ENCODE assay signal across 19 cellular contexts in genomic region chr2:50872543-50872942, GRCh38.
A peak's percentile ranks its signal among the peaks of the same experiment; 100 is the strongest.
DNase-seq lines count a peak whose midpoint lies in the region; TF ChIP-seq lines count a peak whose summit lies in the region.
"Had no signal": no experiment of that assay in that cellular context is flagged by ENCODE, and none has a peak within 500 bp of the region (broad histone marks: within the 10 kb centered on the region; RNA-seq: fewer than 3 reads in every experiment).

No MANE protein-coding gene starts in this region.

- H3K27ac ChIP-seq in OCI-LY7 (ENCODE audit: low read depth, low read length, poor library complexity, severe bottlenecking): no peak overlapping the region

- POLR2A ChIA-PET in OCI-LY7 (lab: Charles Lee): interaction anchor here (0.6 kb wide), 1 partner anchor 14 kb away, joined by 4 read pairs; no protein-coding TSS in a partner anchor

- TF ChIP-seq CTCF in OCI-LY7 (conservative IDR thresholded peaks at IDR 0.05; ENCODE audit: low read length) (peak; percentile 37; the same call in 1 of the 2 replicates), epithelial cell of esophagus (IDR thresholded peaks at IDR 0.05; ENCODE audit: insufficient read depth, low read depth, low read length, missing control alignments) (peak; percentile 10)

- H3K9me2 ChIP-seq in OCI-LY7 (ENCODE audit: insufficient read depth, low read length): no peaks in the 10 kb centered on the region

- no peak overlapping the region for H3K4me3 ChIP-seq in OCI-LY7 (ENCODE audit: low read depth, low read length, poor library complexity, severe bottlenecking)
- no peak overlapping the region for H3K4me3 ChIP-seq in epithelial cell of esophagus (ENCODE audit: low read length)
- H3K4me3 ChIP-seq: HAP-1 had no signal

- H3K9me3 ChIP-seq in OCI-LY7 (ENCODE audit: low read length): no peaks in the 10 kb centered on the region
- H3K9me3 ChIP-seq: HAP-1 had no signal

- DNase-seq in NCI-H82 (lab: John Stamatoyannopoulos, UW) (peak; percentile 39), NCI-H82 treated with DMSO at 0.1 percent for 48 hours (lab: John Stamatoyannopoulos, UW; ENCODE audit: unreplicated experiment) (no peak), OCI-LY7 (ENCODE audit: low spot score) (no peak), epithelial cell of esophagus (ENCODE audit: low read depth) (no peak), epidermal melanocyte (ENCODE audit: insufficient read length, low spot score) (no peak), foreskin melanocyte (no peak), NCI-H774 (lab: John Stamatoyannopoulos, UW) (no peak)
- no peak for DNase-seq in central memory CD4-positive, alpha-beta T cell
- DNase-seq: C1 segment of cervical spinal cord, COR-L47, DMS53, IMR-90, Karpas-422, NCI-H1417, NCI-H187 treated with DMSO at 0.1 percent for 48 hours, NCI-H2171, NCI-H446, SW 1271 had no signal

- no peak overlapping the region for H2AFZ ChIP-seq in OCI-LY7 (ENCODE audit: low read length)

- H4K20me1 ChIP-seq in OCI-LY7 (ENCODE audit: insufficient read depth, low read length): no peaks in the 10 kb centered on the region

- CTCF ChIA-PET in OCI-LY7 (lab: Charles Lee; ENCODE audit: unreplicated experiment): no interaction called here

- H3K4me2 ChIP-seq in OCI-LY7 (ENCODE audit: low read length): no peak overlapping the region

- no peaks in the 10 kb centered on the region for H3K79me2 ChIP-seq in OCI-LY7 (ENCODE audit: insufficient read depth, low read depth, low read length)

- intact Hi-C loops in OCI-LY7 (cut with micrococcal nuclease; ENCODE audit: unreplicated experiment): no loop called here

- H3K36me3 ChIP-seq in OCI-LY7 (ENCODE audit: insufficient read depth, low read length): no peaks in the 10 kb centered on the region
- H3K36me3 ChIP-seq: HAP-1 had no signal

- H3K4me1 ChIP-seq in OCI-LY7 (ENCODE audit: insufficient read depth, low read length, poor library complexity, severe bottlenecking): no peaks in the 10 kb centered on the region

- BruUV-seq in OCI-LY7 (replicated peaks; lab: Mats Ljungman, UMichigan): no TSS peak
